Comparison of ENCODE assay signal across 1 cellular context in the genomic region with DNA sequence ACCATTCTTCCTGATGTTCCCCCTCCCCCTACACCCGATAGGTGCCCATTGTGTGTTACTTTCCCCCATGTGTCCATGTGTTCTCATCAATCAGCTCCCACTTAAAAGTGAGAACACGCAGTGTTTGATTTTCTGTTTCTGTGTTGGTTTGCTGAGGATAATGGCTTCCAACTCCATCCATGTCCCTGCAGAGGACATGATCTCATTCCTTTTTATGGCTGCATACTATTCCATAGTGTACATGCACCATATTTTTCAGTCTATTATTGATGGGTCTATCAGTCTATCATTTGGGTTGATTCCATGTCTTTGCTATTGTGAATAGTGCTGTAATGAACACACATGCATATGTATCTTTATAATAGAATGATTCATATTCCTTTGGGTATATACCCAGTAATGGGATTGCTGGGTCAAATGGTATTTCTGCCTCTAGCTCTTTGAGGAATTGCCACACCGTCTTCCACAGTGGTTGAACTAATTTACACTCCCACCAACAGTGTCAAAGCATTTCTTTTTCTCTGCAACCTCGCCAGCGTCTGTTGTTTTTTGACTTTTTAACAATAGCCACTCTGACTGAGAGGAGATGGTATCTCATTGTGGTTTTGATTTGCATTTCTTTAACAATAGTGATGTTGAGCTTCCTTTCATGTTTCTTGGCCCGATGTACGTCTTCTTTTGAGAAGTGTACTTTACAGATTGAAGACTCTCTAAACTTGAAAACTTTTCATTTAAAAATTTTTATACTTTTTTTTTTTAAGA.
TF ChIP-seq lines count a peak whose summit lies in the region.

No MANE protein-coding gene starts in this region.

TF ChIP-seq in GM12878, 131 proteins besides CTCF, POLR2A, EP300 and RAD21:
- TF ChIP-seq FOXM1 (IDR thresholded peaks at IDR 0.05; ENCODE audit: low read depth, low read length) = no peak
- peak; percentile 19; the same call in 1 of the 2 replicates for TF ChIP-seq FOXK2 (IDR thresholded peaks at IDR 0.05)
